9 cellular contexts compared by ENCODE assay signal in genomic region chr6:26597389-26597766, GRCh38. TPM values are rescaled to one million over a fixed set of nuclear protein-coding genes. Genes with fewer than 3 reads are reported as not detected.
A peak's percentile ranks its signal among the peaks of the same experiment; 100 is the strongest.
DNase-seq lines count a peak whose midpoint lies in the region; ATAC-seq and TF ChIP-seq lines count a peak whose summit lies in the region.
"Had no signal": no experiment of that assay in that cellular context is flagged by ENCODE, and none has a peak within 500 bp of the region (broad histone marks: within the 10 kb centered on the region; RNA-seq: fewer than 3 reads in every experiment).

No MANE protein-coding gene starts in this region.

- H3K4me1 ChIP-seq in DOHH2 (ENCODE audit: control insufficient read depth, low read length) (peaks cover 25% of the 10 kb centered on the region), SJSA1 (replicated peaks) (peaks cover 15% of the 10 kb centered on the region), gastroesophageal sphincter (peaks cover 0 to 31% (median 8%) of the 10 kb centered on the region in 3 donors)

- peaks cover 4% of the 10 kb centered on the region; the same call in 1 of the 2 replicates for H4K20me1 ChIP-seq in DOHH2 (ENCODE audit: control insufficient read depth, insufficient read depth, low read depth, low read length)

- peak overlapping the region; percentile 97 for H3K4me2 ChIP-seq in DOHH2 (ENCODE audit: low read length)

- TF ChIP-seq POLR2A in gastroesophageal sphincter (IDR thresholded peaks at IDR 0.05) = no peak

- TF ChIP-seq CTCF in DOHH2 (IDR thresholded peaks at IDR 0.05; ENCODE audit: low read depth, low read length, poor library complexity, severe bottlenecking) (no peak), gastroesophageal sphincter (IDR thresholded peaks at IDR 0.05) (no peak), chondrocyte (IDR thresholded peaks at IDR 0.05) (no peak)

- H3K36me3 ChIP-seq in DOHH2 (ENCODE audit: control insufficient read depth, low read length) (peaks cover 32% of the 10 kb centered on the region), SJSA1 (peaks cover 30% of the 10 kb centered on the region), gastroesophageal sphincter (peaks cover 0 to 33% of the 10 kb centered on the region in 2 donors)

- 0% methylated on average over 5 to 7 of the region's 10 CpGs for WGBS in gastroesophageal sphincter (ENCODE audit: low coverage in 1 of 2), 2 donors

- peaks cover 28% of the 10 kb centered on the region for H3K79me2 ChIP-seq in DOHH2 (ENCODE audit: control insufficient read depth, low read length)

- H3K27me3 ChIP-seq in DOHH2 (ENCODE audit: control insufficient read depth, low read length) = no peaks in the 10 kb centered on the region
- 0 out of 2 replicates have a peak, but pooled peaks cover 2% of the 10 kb centered on the region for H3K27me3 ChIP-seq in SJSA1 (replicated peaks)
- H3K27me3 ChIP-seq in gastroesophageal sphincter = peaks cover 26% of the 10 kb centered on the region

- peaks cover 22% of the 10 kb centered on the region for H3K36me3 Mint-ChIP-seq in effector memory CD8-positive, alpha-beta T cell (ENCODE audit: insufficient read depth)
- H3K36me3 Mint-ChIP-seq in chondrocyte (ENCODE audit: low read depth) = peaks cover 10% of the 10 kb centered on the region

- H3K4me3 ChIP-seq in DOHH2 (ENCODE audit: low read length) = peak overlapping the region; percentile 99
- H3K4me3 ChIP-seq in SJSA1 = peak overlapping the region; percentile 76
- H3K4me3 ChIP-seq in gastroesophageal sphincter = peak overlapping the region; percentile 45 to 86
- H3K4me3 ChIP-seq in skeletal muscle cell (ENCODE audit: low read depth, low read length) = peak overlapping the region; percentile 99

- ATAC-seq in gastroesophageal sphincter (no peak), HG03139 (IDR thresholded peaks at IDR 0.05; ENCODE audit: unreplicated experiment) (no peak)
- no peak for ATAC-seq in effector memory CD8-positive, alpha-beta T cell (replicated peaks)

- H3K27me3 Mint-ChIP-seq in effector memory CD8-positive, alpha-beta T cell = peaks cover 0 to 21% of the 10 kb centered on the region in 2 donors
- H3K27me3 Mint-ChIP-seq in chondrocyte (ENCODE audit: low read depth) = peaks cover 16% of the 10 kb centered on the region

- H3K27ac Mint-ChIP-seq in effector memory CD8-positive, alpha-beta T cell = no peak overlapping the region
- no peak overlapping the region for H3K27ac Mint-ChIP-seq in chondrocyte (ENCODE audit: unreplicated experiment)
- H3K27ac Mint-ChIP-seq: HFFc6 had no signal

- peak overlapping the region; percentile 56; the same call in 1 of the 2 replicates for H3K27ac ChIP-seq in DOHH2 (ENCODE audit: low read depth, low read length)
- peak overlapping the region; percentile 69 for H3K27ac ChIP-seq in SJSA1
- H3K27ac ChIP-seq in gastroesophageal sphincter = peak overlapping the region; percentile 41 to 90 (median 89)

- H3K4me1 Mint-ChIP-seq in effector memory CD8-positive, alpha-beta T cell (ENCODE audit: low read depth in 2 of 2) = peaks cover 7 to 9% of the 10 kb centered on the region in 2 donors
- peaks cover 20% of the 10 kb centered on the region for H3K4me1 Mint-ChIP-seq in chondrocyte (ENCODE audit: low read depth)

- no peaks in the 10 kb centered on the region for H3K9me3 ChIP-seq in DOHH2 (ENCODE audit: control insufficient read depth, insufficient read depth, low read length)
- H3K9me3 ChIP-seq in SJSA1 (replicated peaks) = no peaks in the 10 kb centered on the region
- H3K9me3 ChIP-seq in gastroesophageal sphincter = no peaks in the 10 kb centered on the region

- H3F3A ChIP-seq in DOHH2 (ENCODE audit: control insufficient read depth, insufficient read depth) = peaks cover 7% of the 10 kb centered on the region

- H3K9me3 Mint-ChIP-seq in effector memory CD8-positive, alpha-beta T cell = no peaks in the 10 kb centered on the region
- H3K9me3 Mint-ChIP-seq in chondrocyte (ENCODE audit: low read depth) = no peaks in the 10 kb centered on the region
- H3K9me3 Mint-ChIP-seq: HFFc6 had no signal

- DNase-seq in SJSA1 (ENCODE audit: low read depth in 1 of 2, low spot score in 2 of 2) (no peak), skeletal muscle cell (ENCODE audit: low read depth) (no peak), HUDEP-2 (lab: John Stamatoyannopoulos, UW; ENCODE audit: unreplicated experiment in 76 of 76) (no peak), chondrocyte (ENCODE audit: low spot score) (no peak)
- no peak for DNase-seq in effector memory CD8-positive, alpha-beta T cell

- H3K9me2 ChIP-seq in DOHH2 (replicated peaks; ENCODE audit: control insufficient read depth, low read length) = no peaks in the 10 kb centered on the region

- TF ChIP-seq EP300 in gastroesophageal sphincter (IDR thresholded peaks at IDR 0.05) = no peak

- H3K4me3 Mint-ChIP-seq in effector memory CD8-positive, alpha-beta T cell = no peak overlapping the region
- no peak overlapping the region for H3K4me3 Mint-ChIP-seq in chondrocyte (ENCODE audit: unreplicated experiment)
- H3K4me3 Mint-ChIP-seq: HFFc6 had no signal

RNA-seq across cellular contexts. Expression of gene ABT1, which starts 0.6 kb away (rescaled TPM):
- total RNA-seq in SJSA1 (2014; rRNA removed; shearing (Covaris generic)) = 16.9 and 27.4 TPM in 2 replicates
- total RNA-seq in gastroesophageal sphincter (10 to 100 TPM; 13.9 to 19.4 (median 17.5) TPM), chondrocyte (9.7 to 11.4 TPM (median 10.1 TPM) in 3 replicates)

RNA-seq across cellular contexts. Expression of gene HMGN4, which starts 59.2 kb away (rescaled TPM):
- total RNA-seq in SJSA1 (2014; rRNA removed; shearing (Covaris generic)) = 110 TPM in 2 replicates
- total RNA-seq in gastroesophageal sphincter (100 to 1,000 TPM in 1 of 4 donors, 10 to 100 TPM in 3; 80.5 to 121 (median 91.6) TPM), chondrocyte (44.7 to 50.1 TPM (median 47.3 TPM) in 3 replicates)
